ENCODE assay signal across 8 cellular contexts in the genomic region with DNA sequence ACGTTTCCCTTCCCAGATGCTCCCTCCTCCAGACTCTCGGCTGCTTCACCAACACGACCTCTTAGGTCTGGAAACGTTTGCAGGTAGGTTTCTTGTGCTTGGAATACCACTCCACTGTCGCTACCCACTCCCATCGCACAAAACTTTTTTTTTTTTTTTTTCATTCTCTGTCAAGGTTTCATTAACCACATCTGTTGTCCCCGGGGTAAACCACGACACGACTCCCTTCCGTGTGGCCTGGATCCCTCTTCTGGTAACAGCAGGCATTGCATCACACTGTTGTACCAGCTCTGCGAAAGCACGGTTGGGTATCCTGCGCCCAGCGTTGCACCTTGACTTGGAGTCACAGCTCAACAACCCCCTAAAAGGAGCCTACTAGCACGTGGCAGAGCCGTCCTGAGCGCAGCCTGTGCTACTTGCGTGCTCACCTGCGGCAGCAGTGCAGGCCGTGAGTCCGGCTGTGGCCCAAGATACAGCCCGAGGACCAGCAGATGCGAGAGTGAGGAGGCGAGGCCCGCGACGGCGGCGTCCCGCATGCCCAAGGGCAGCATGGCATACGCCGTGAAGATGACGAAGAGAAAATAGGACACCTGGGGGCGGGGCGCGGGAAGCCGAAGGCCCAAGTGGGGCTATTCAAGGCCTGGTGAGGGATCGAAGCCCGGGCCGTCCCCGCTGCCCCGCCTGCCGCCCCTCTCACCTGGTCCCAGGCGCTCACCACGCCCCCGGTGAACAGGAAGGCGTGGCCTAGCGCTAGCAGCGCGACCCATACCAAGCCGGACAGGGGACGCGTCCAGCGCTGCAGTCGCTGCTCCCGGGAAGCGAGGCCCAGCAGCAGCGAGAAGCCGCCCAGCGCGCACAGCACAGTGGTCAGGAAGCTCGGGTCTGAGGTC. TPM values are rescaled to one million over a fixed set of nuclear protein-coding genes. Genes with fewer than 3 reads are reported as not detected.
A peak's percentile ranks its signal among the peaks of the same experiment; 100 is the strongest.
DNase-seq lines count a peak whose midpoint lies in the region; ATAC-seq, FAIRE-seq and TF ChIP-seq lines count a peak whose summit lies in the region.

No MANE protein-coding gene starts in this region.

- FAIRE-seq in HTR-8/SVneo (lab: Jason Lieb, UNC): no peak

- no peak overlapping the region for H2BK120ac ChIP-seq in neuronal stem cell (ENCODE audit: low read depth, low read length)

- H3K27me3 ChIP-seq in neuronal stem cell (ENCODE audit: control insufficient read depth in 3 of 3, insufficient read depth in 3 of 3, low read depth in 1 of 3, low read length in 3 of 3): peaks cover 17 to 87% (median 74%) of the 10 kb centered on the region in 3 experiments

- H3K9me3 Mint-ChIP-seq in activated T-helper 1 cell treated with anti-CD3 and anti-CD28 coated beads, Interleukin-12 subunit alpha, Interleukin-12 subunit beta, Interleukin-2, Interleukin-4 antibody, amounts not matched to agents 30 ng/mL and 10 ng/mL and 1 ng/mL, durations not matched to agents 14 hours and 24 hours and 36 hours: no peaks in the 10 kb centered on the region

- peak overlapping the region; percentile 95 for H2BK12ac ChIP-seq in neuronal stem cell (ENCODE audit: low read length)

- H2BK15ac ChIP-seq in neuronal stem cell (ENCODE audit: low read length): peak overlapping the region; percentile 21

- H3K9me3 ChIP-seq in neuronal stem cell (replicated peaks in 1 of 2; ENCODE audit: control insufficient read depth in 2 of 2, insufficient read depth in 1 of 2, low read depth in 1 of 2, low read length in 2 of 2): no peaks in the 10 kb centered on the region

- peak overlapping the region; percentile 85 for H2AFZ ChIP-seq in neuronal stem cell (ENCODE audit: low read length)

- peak overlapping the region; percentile 57 for H3K14ac ChIP-seq in neuronal stem cell (ENCODE audit: low read length)

- peaks cover 16% of the 10 kb centered on the region for H3K36me3 Mint-ChIP-seq in activated T-helper 1 cell treated with anti-CD3 and anti-CD28 coated beads, Interleukin-12 subunit alpha, Interleukin-12 subunit beta, Interleukin-2, Interleukin-4 antibody, amounts not matched to agents 30 ng/mL and 10 ng/mL and 1 ng/mL, durations not matched to agents 14 hours and 24 hours and 36 hours (ENCODE audit: low read depth)

- peaks cover 30% of the 10 kb centered on the region for H3K27me3 Mint-ChIP-seq in activated T-helper 1 cell treated with anti-CD3 and anti-CD28 coated beads, Interleukin-12 subunit alpha, Interleukin-12 subunit beta, Interleukin-2, Interleukin-4 antibody, amounts not matched to agents 30 ng/mL and 10 ng/mL and 1 ng/mL, durations not matched to agents 14 hours and 24 hours and 36 hours (ENCODE audit: insufficient read depth)

- no peak overlapping the region for H4K91ac ChIP-seq in neuronal stem cell (ENCODE audit: low read depth, low read length, poor library complexity)

- peak overlapping the region; percentile 87 for H3K4me2 ChIP-seq in neuronal stem cell (ENCODE audit: insufficient read depth, low read length, poor library complexity, severe bottlenecking)

- H4K8ac ChIP-seq in neuronal stem cell (ENCODE audit: low read depth, low read length): no peak overlapping the region

- peak overlapping the region; percentile 27 for H3K27ac Mint-ChIP-seq in activated T-helper 1 cell treated with anti-CD3 and anti-CD28 coated beads, Interleukin-12 subunit alpha, Interleukin-12 subunit beta, Interleukin-2, Interleukin-4 antibody, amounts not matched to agents 30 ng/mL and 10 ng/mL and 1 ng/mL, durations not matched to agents 14 hours and 24 hours and 36 hours

- intact Hi-C loops in activated T-helper 1 cell treated with anti-CD3 and anti-CD28 coated beads, Interleukin-12 subunit alpha, Interleukin-12 subunit beta, Interleukin-2, Interleukin-4 antibody, amounts not matched to agents 30 ng/mL and 10 ng/mL and 1 ng/mL, durations not matched to agents 14 hours and 24 hours and 36 hours (cut with micrococcal nuclease): loop anchor here (1.0 to 10.0 kb wide), 5 partner anchors 20 to 342 kb away; a partner anchor contains a TSS

- H3K18ac ChIP-seq in neuronal stem cell (ENCODE audit: low read length): peak overlapping the region; percentile 92

- no peak overlapping the region for H2BK5ac ChIP-seq in neuronal stem cell (ENCODE audit: low read length)

- H3K4ac ChIP-seq in neuronal stem cell (ENCODE audit: low read length): no peak overlapping the region

- peak overlapping the region; percentile 98 for H3K23ac ChIP-seq in neuronal stem cell (ENCODE audit: low read depth, low read length, poor library complexity)

- H3K4me1 ChIP-seq in neuronal stem cell (ENCODE audit: control insufficient read depth in 2 of 2, insufficient read depth in 1 of 2, low read depth in 1 of 2, low read length in 2 of 2): peaks cover 2 to 14% of the 10 kb centered on the region in 2 donors

- H3K27ac ChIP-seq in neuronal stem cell (replicated peaks; ENCODE audit: low read length): no peak overlapping the region

- DNase-seq in DMS 273 treated with DMSO at 0.1 percent for 48 hours (lab: John Stamatoyannopoulos, UW) (peak; percentile 32), HTR-8/SVneo (ENCODE audit: insufficient read length, low spot score) (peak; percentile 51), OCI-M2 (lab: John Stamatoyannopoulos, UW; ENCODE audit: unreplicated experiment) (peak; percentile 70), fibroblast of pulmonary artery (ENCODE audit: low read depth) (peak; percentile 65), neuronal stem cell (ENCODE audit: low spot score) (no peak), superior temporal gyrus (ENCODE audit: extremely low spot score) (peak; percentile 73)
- DNase-seq in activated T-helper 1 cell treated with anti-CD3 and anti-CD28 coated beads, Interleukin-12 subunit alpha, Interleukin-12 subunit beta, Interleukin-2, Interleukin-4 antibody, amounts not matched to agents 30 ng/mL and 10 ng/mL and 1 ng/mL, durations not matched to agents 14 hours and 24 hours and 36 hours (ENCODE audit: low spot score): peak; percentile 79

- peak overlapping the region; percentile 85 for H3K9ac ChIP-seq in neuronal stem cell (ENCODE audit: low read depth, low read length, poor library complexity)

- H3K36me3 ChIP-seq in neuronal stem cell (replicated peaks in 1 of 2; ENCODE audit: control insufficient read depth in 2 of 2, insufficient read depth in 2 of 2, low read length in 2 of 2): no peaks in the 10 kb centered on the region

- peak overlapping the region; percentile 85 for H2AK5ac ChIP-seq in neuronal stem cell (ENCODE audit: low read depth, low read length)

- H3K4me1 Mint-ChIP-seq in activated T-helper 1 cell treated with anti-CD3 and anti-CD28 coated beads, Interleukin-12 subunit alpha, Interleukin-12 subunit beta, Interleukin-2, Interleukin-4 antibody, amounts not matched to agents 30 ng/mL and 10 ng/mL and 1 ng/mL, durations not matched to agents 14 hours and 24 hours and 36 hours (ENCODE audit: low read depth): peaks cover 59% of the 10 kb centered on the region

- WGBS in neuronal stem cell (ENCODE audit: extremely low coverage in 2 of 2, insufficient read length in 2 of 2, insufficient replicate concordance in 1 of 2), 2 donors: no CpG with 5 or more reads among the region's 62 CpGs

- peak overlapping the region; percentile 80 for H3K4me3 Mint-ChIP-seq in activated T-helper 1 cell treated with anti-CD3 and anti-CD28 coated beads, Interleukin-12 subunit alpha, Interleukin-12 subunit beta, Interleukin-2, Interleukin-4 antibody, amounts not matched to agents 30 ng/mL and 10 ng/mL and 1 ng/mL, durations not matched to agents 14 hours and 24 hours and 36 hours

- H3K79me1 ChIP-seq in neuronal stem cell (ENCODE audit: low read depth, low read length): no peaks in the 10 kb centered on the region

- TF ChIP-seq CTCF in fibroblast of pulmonary artery (IDR thresholded peaks at IDR 0.05; ENCODE audit: low read length, missing control alignments): peak; percentile 76

- peak; percentile 74 for ATAC-seq in GM21381 (IDR thresholded peaks at IDR 0.05; ENCODE audit: unreplicated experiment)

- peak overlapping the region; percentile 7 for H3K4me3 ChIP-seq in fibroblast of pulmonary artery (replicated peaks; ENCODE audit: low read depth, low read length)
- H3K4me3 ChIP-seq in neuronal stem cell (ENCODE audit: low read length in 2 of 2): peak overlapping the region; percentile 25 to 76

RNA-seq across cellular contexts. Expression of a gene that starts 2.5 kb away (rescaled TPM):
- 0.93 and 1.5 TPM in 2 replicates for total RNA-seq in activated T-helper 1 cell treated with anti-CD3 and anti-CD28 coated beads, Interleukin-12 subunit alpha, Interleukin-12 subunit beta, Interleukin-2, Interleukin-4 antibody, amounts not matched to agents 30 ng/mL and 10 ng/mL and 1 ng/mL, durations not matched to agents 14 hours and 24 hours and 36 hours
- 0.01 TPM for polyA plus RNA-seq in neuronal stem cell (2013, experiment 1 of 2)
- 0.01 TPM for polyA plus RNA-seq in neuronal stem cell (2013, experiment 2 of 2)

RNA-seq across cellular contexts. Expression of a gene that starts 7.5 kb away (rescaled TPM):
- 14.3 and 14.5 TPM in 2 replicates for total RNA-seq in activated T-helper 1 cell treated with anti-CD3 and anti-CD28 coated beads, Interleukin-12 subunit alpha, Interleukin-12 subunit beta, Interleukin-2, Interleukin-4 antibody, amounts not matched to agents 30 ng/mL and 10 ng/mL and 1 ng/mL, durations not matched to agents 14 hours and 24 hours and 36 hours
- polyA plus RNA-seq in neuronal stem cell (2013, experiment 1 of 2): 0.08 TPM
- not detected for polyA plus RNA-seq in neuronal stem cell (2013, experiment 2 of 2)

RNA-seq across cellular contexts. Expression of a gene that starts 21.0 kb away (rescaled TPM):
- total RNA-seq in activated T-helper 1 cell treated with anti-CD3 and anti-CD28 coated beads, Interleukin-12 subunit alpha, Interleukin-12 subunit beta, Interleukin-2, Interleukin-4 antibody, amounts not matched to agents 30 ng/mL and 10 ng/mL and 1 ng/mL, durations not matched to agents 14 hours and 24 hours and 36 hours: 10.1 and 11.1 TPM in 2 replicates
- 2.1 TPM for polyA plus RNA-seq in neuronal stem cell (2013, experiment 1 of 2)
- 1.9 TPM for polyA plus RNA-seq in neuronal stem cell (2013, experiment 2 of 2)

RNA-seq across cellular contexts. Expression of a gene that starts 22.4 kb away (rescaled TPM):
- 8.9 and 10.3 TPM in 2 replicates for total RNA-seq in activated T-helper 1 cell treated with anti-CD3 and anti-CD28 coated beads, Interleukin-12 subunit alpha, Interleukin-12 subunit beta, Interleukin-2, Interleukin-4 antibody, amounts not matched to agents 30 ng/mL and 10 ng/mL and 1 ng/mL, durations not matched to agents 14 hours and 24 hours and 36 hours
- polyA plus RNA-seq in neuronal stem cell (2013, experiment 1 of 2): 1.1 TPM
- 1.2 TPM for polyA plus RNA-seq in neuronal stem cell (2013, experiment 2 of 2)

RNA-seq across cellular contexts. Expression of a gene that starts 24.6 kb away (rescaled TPM):
- 18.1 and 18.7 TPM in 2 replicates for total RNA-seq in activated T-helper 1 cell treated with anti-CD3 and anti-CD28 coated beads, Interleukin-12 subunit alpha, Interleukin-12 subunit beta, Interleukin-2, Interleukin-4 antibody, amounts not matched to agents 30 ng/mL and 10 ng/mL and 1 ng/mL, durations not matched to agents 14 hours and 24 hours and 36 hours
- not detected for polyA plus RNA-seq in neuronal stem cell (2013, experiment 1 of 2)
- polyA plus RNA-seq in neuronal stem cell (2013, experiment 2 of 2): not detected
